15 cellular contexts compared by ENCODE assay signal in genomic region chr1:153011359-153011758, GRCh38. TPM values are rescaled to one million over a fixed set of nuclear protein-coding genes. Genes with fewer than 3 reads are reported as not detected.
"Had no signal": no experiment of that assay in that cellular context is flagged by ENCODE, and none has a peak within 500 bp of the region (broad histone marks: within the 10 kb centered on the region; RNA-seq: fewer than 3 reads in every experiment).

No MANE protein-coding gene starts in this region.

RNA-seq across cellular contexts. Expression of gene SPRR3, which starts 9.8 kb away (rescaled TPM):
- total RNA-seq: activated CD4-positive, alpha-beta memory T cell treated with anti-CD3 and anti-CD28 coated beads, Interleukin-2, amount 10 ng/mL, durations not matched to agents 7 days and 5 days; activated CD4-positive, alpha-beta T cell treated with anti-CD3 and anti-CD28 coated beads for 36 hours; activated CD4-positive, alpha-beta T cell treated with anti-CD3 and anti-CD28 coated beads, Interleukin-2, amount 10 ng/mL, durations not matched to agents 7 days and 5 days; activated CD8-positive, alpha-beta memory T cell treated with anti-CD3 and anti-CD28 coated beads, Interleukin-2, amount 10 ng/mL, durations not matched to agents 7 days and 5 days; activated CD8-positive, alpha-beta T cell treated with anti-CD3 and anti-CD28 coated beads, Interleukin-2, amount 10 ng/mL, durations not matched to agents 7 days and 5 days; activated naive CD8-positive, alpha-beta T cell treated with anti-CD3 and anti-CD28 coated beads, Interleukin-2, amount 10 ng/mL, durations not matched to agents 7 days and 5 days; activated T-helper 2 cell treated with anti-CD3 and anti-CD28 coated beads, Interferon-gamma antibody, Interleukin-2, Interleukin-4, amounts not matched to agents 10 μg/mL and 5 μg/mL and 100 μg/mL, durations not matched to agents 14 hours and 24 hours and 36 hours; cardiac muscle cell; chondrocyte; T-helper 1 cell treated with Interleukin-12 subunit alpha and Interleukin-12 subunit beta and Interleukin-4 antibody, amounts not matched to agents 30 ng/mL and 1 ng/mL, for 36 hours; T-helper 17 cell; T-helper 2 cell treated with Interferon-gamma antibody and Interleukin-4, amounts not matched to agents 100 ng/mL and 5 ng/mL, for 36 hours had no signal
- polyA plus RNA-seq: cardiac muscle cell had no signal

RNA-seq across cellular contexts. Expression of gene SPRR1B, which starts 19.6 kb away (rescaled TPM):
- total RNA-seq: activated CD4-positive, alpha-beta memory T cell treated with anti-CD3 and anti-CD28 coated beads, Interleukin-2, amount 10 ng/mL, durations not matched to agents 7 days and 5 days; activated CD4-positive, alpha-beta T cell treated with anti-CD3 and anti-CD28 coated beads for 36 hours; activated CD4-positive, alpha-beta T cell treated with anti-CD3 and anti-CD28 coated beads, Interleukin-2, amount 10 ng/mL, durations not matched to agents 7 days and 5 days; activated CD8-positive, alpha-beta memory T cell treated with anti-CD3 and anti-CD28 coated beads, Interleukin-2, amount 10 ng/mL, durations not matched to agents 7 days and 5 days; activated CD8-positive, alpha-beta T cell treated with anti-CD3 and anti-CD28 coated beads, Interleukin-2, amount 10 ng/mL, durations not matched to agents 7 days and 5 days; activated naive CD8-positive, alpha-beta T cell treated with anti-CD3 and anti-CD28 coated beads, Interleukin-2, amount 10 ng/mL, durations not matched to agents 7 days and 5 days; activated T-helper 2 cell treated with anti-CD3 and anti-CD28 coated beads, Interferon-gamma antibody, Interleukin-2, Interleukin-4, amounts not matched to agents 10 μg/mL and 5 μg/mL and 100 μg/mL, durations not matched to agents 14 hours and 24 hours and 36 hours; ascending aorta; cardiac muscle cell; chondrocyte; T-helper 1 cell treated with Interleukin-12 subunit alpha and Interleukin-12 subunit beta and Interleukin-4 antibody, amounts not matched to agents 30 ng/mL and 1 ng/mL, for 36 hours; T-helper 17 cell; T-helper 2 cell treated with Interferon-gamma antibody and Interleukin-4, amounts not matched to agents 100 ng/mL and 5 ng/mL, for 36 hours had no signal
- polyA plus RNA-seq: cardiac muscle cell had no signal

RNA-seq across cellular contexts. Expression of gene SPRR1A, which starts 27.5 kb away (rescaled TPM):
- total RNA-seq: activated CD4-positive, alpha-beta memory T cell treated with anti-CD3 and anti-CD28 coated beads, Interleukin-2, amount 10 ng/mL, durations not matched to agents 7 days and 5 days; activated CD4-positive, alpha-beta T cell treated with anti-CD3 and anti-CD28 coated beads for 36 hours; activated CD4-positive, alpha-beta T cell treated with anti-CD3 and anti-CD28 coated beads, Interleukin-2, amount 10 ng/mL, durations not matched to agents 7 days and 5 days; activated CD8-positive, alpha-beta memory T cell treated with anti-CD3 and anti-CD28 coated beads, Interleukin-2, amount 10 ng/mL, durations not matched to agents 7 days and 5 days; activated CD8-positive, alpha-beta T cell treated with anti-CD3 and anti-CD28 coated beads, Interleukin-2, amount 10 ng/mL, durations not matched to agents 7 days and 5 days; activated naive CD8-positive, alpha-beta T cell treated with anti-CD3 and anti-CD28 coated beads, Interleukin-2, amount 10 ng/mL, durations not matched to agents 7 days and 5 days; activated T-helper 2 cell treated with anti-CD3 and anti-CD28 coated beads, Interferon-gamma antibody, Interleukin-2, Interleukin-4, amounts not matched to agents 10 μg/mL and 5 μg/mL and 100 μg/mL, durations not matched to agents 14 hours and 24 hours and 36 hours; ascending aorta; bronchial epithelial cell; cardiac muscle cell; chondrocyte; T-helper 1 cell treated with Interleukin-12 subunit alpha and Interleukin-12 subunit beta and Interleukin-4 antibody, amounts not matched to agents 30 ng/mL and 1 ng/mL, for 36 hours; T-helper 17 cell; T-helper 2 cell treated with Interferon-gamma antibody and Interleukin-4, amounts not matched to agents 100 ng/mL and 5 ng/mL, for 36 hours had no signal
- polyA plus RNA-seq: cardiac muscle cell had no signal

RNA-seq across cellular contexts. Expression of gene SPRR2D, which starts 29.6 kb away (rescaled TPM):
- total RNA-seq: activated CD4-positive, alpha-beta memory T cell treated with anti-CD3 and anti-CD28 coated beads, Interleukin-2, amount 10 ng/mL, durations not matched to agents 7 days and 5 days; activated CD4-positive, alpha-beta T cell treated with anti-CD3 and anti-CD28 coated beads for 36 hours; activated CD4-positive, alpha-beta T cell treated with anti-CD3 and anti-CD28 coated beads, Interleukin-2, amount 10 ng/mL, durations not matched to agents 7 days and 5 days; activated CD8-positive, alpha-beta memory T cell treated with anti-CD3 and anti-CD28 coated beads, Interleukin-2, amount 10 ng/mL, durations not matched to agents 7 days and 5 days; activated CD8-positive, alpha-beta T cell treated with anti-CD3 and anti-CD28 coated beads, Interleukin-2, amount 10 ng/mL, durations not matched to agents 7 days and 5 days; activated naive CD8-positive, alpha-beta T cell treated with anti-CD3 and anti-CD28 coated beads, Interleukin-2, amount 10 ng/mL, durations not matched to agents 7 days and 5 days; activated T-helper 2 cell treated with anti-CD3 and anti-CD28 coated beads, Interferon-gamma antibody, Interleukin-2, Interleukin-4, amounts not matched to agents 10 μg/mL and 5 μg/mL and 100 μg/mL, durations not matched to agents 14 hours and 24 hours and 36 hours; ascending aorta; cardiac muscle cell; chondrocyte; T-helper 1 cell treated with Interleukin-12 subunit alpha and Interleukin-12 subunit beta and Interleukin-4 antibody, amounts not matched to agents 30 ng/mL and 1 ng/mL, for 36 hours; T-helper 17 cell; T-helper 2 cell treated with Interferon-gamma antibody and Interleukin-4, amounts not matched to agents 100 ng/mL and 5 ng/mL, for 36 hours had no signal
- polyA plus RNA-seq: cardiac muscle cell had no signal

RNA-seq across cellular contexts. Expression of gene SPRR4, which starts 40.9 kb away (rescaled TPM):
- total RNA-seq: activated CD4-positive, alpha-beta memory T cell treated with anti-CD3 and anti-CD28 coated beads, Interleukin-2, amount 10 ng/mL, durations not matched to agents 7 days and 5 days; activated CD4-positive, alpha-beta T cell treated with anti-CD3 and anti-CD28 coated beads for 36 hours; activated CD4-positive, alpha-beta T cell treated with anti-CD3 and anti-CD28 coated beads, Interleukin-2, amount 10 ng/mL, durations not matched to agents 7 days and 5 days; activated CD8-positive, alpha-beta memory T cell treated with anti-CD3 and anti-CD28 coated beads, Interleukin-2, amount 10 ng/mL, durations not matched to agents 7 days and 5 days; activated CD8-positive, alpha-beta T cell treated with anti-CD3 and anti-CD28 coated beads, Interleukin-2, amount 10 ng/mL, durations not matched to agents 7 days and 5 days; activated naive CD8-positive, alpha-beta T cell treated with anti-CD3 and anti-CD28 coated beads, Interleukin-2, amount 10 ng/mL, durations not matched to agents 7 days and 5 days; activated T-helper 2 cell treated with anti-CD3 and anti-CD28 coated beads, Interferon-gamma antibody, Interleukin-2, Interleukin-4, amounts not matched to agents 10 μg/mL and 5 μg/mL and 100 μg/mL, durations not matched to agents 14 hours and 24 hours and 36 hours; ascending aorta; bronchial epithelial cell; cardiac muscle cell; chondrocyte; T-helper 1 cell treated with Interleukin-12 subunit alpha and Interleukin-12 subunit beta and Interleukin-4 antibody, amounts not matched to agents 30 ng/mL and 1 ng/mL, for 36 hours; T-helper 17 cell; T-helper 2 cell treated with Interferon-gamma antibody and Interleukin-4, amounts not matched to agents 100 ng/mL and 5 ng/mL, for 36 hours had no signal
- polyA plus RNA-seq: adipose tissue, cardiac muscle cell had no signal
